Comparison of ENCODE assay signal across 20 cellular contexts in genomic region chr1:87386217-87386790, GRCh38. TPM values are rescaled to one million over a fixed set of nuclear protein-coding genes. Genes with fewer than 3 reads are reported as not detected.
DNase-seq lines count a peak whose midpoint lies in the region; ATAC-seq, FAIRE-seq and TF ChIP-seq lines count a peak whose summit lies in the region.
"Had no signal": no experiment of that assay in that cellular context is flagged by ENCODE, and none has a peak within 500 bp of the region (broad histone marks: within the 10 kb centered on the region; RNA-seq: fewer than 3 reads in every experiment).

No MANE protein-coding gene starts in this region.

- 6 to 62% (median 34%) methylated on average over 5 of the region's 5 CpGs for WGBS in small intestine, 3 donors

- H3K27me3 ChIP-seq in colonic mucosa (no peaks in the 10 kb centered on the region), small intestine (ENCODE audit: control insufficient read depth in 2 of 2, insufficient read depth in 2 of 2, low read length in 2 of 2) (no peaks in the 10 kb centered on the region)
- H3K27me3 ChIP-seq: BLaER1 had no signal

- H3K4me1 ChIP-seq in colonic mucosa (no peaks in the 10 kb centered on the region), small intestine (ENCODE audit: control insufficient read depth in 2 of 2, insufficient read depth in 1 of 2, low read depth in 1 of 2, low read length in 1 of 2) (peaks cover 0 to 3% of the 10 kb centered on the region in 2 donors)
- H3K4me1 ChIP-seq: BLaER1 had no signal

- intact Hi-C loops in colonic mucosa (cut with DNase I) = no loop called here

- peak overlapping the region; percentile 30 for H3K27ac ChIP-seq in 22Rv1
- peak overlapping the region; percentile 1 for H3K27ac ChIP-seq in colonic mucosa
- no peak overlapping the region for H3K27ac ChIP-seq in small intestine (ENCODE audit: low read depth in 1 of 2, low read length in 1 of 2)
- H3K27ac ChIP-seq: BLaER1 had no signal

- no peaks in the 10 kb centered on the region for H3K9me3 ChIP-seq in colonic mucosa
- H3K9me3 ChIP-seq in small intestine (ENCODE audit: control insufficient read depth, low read depth) = no peaks in the 10 kb centered on the region
- H3K9me3 ChIP-seq: BLaER1 had no signal

- no peak overlapping the region for H3K9ac ChIP-seq in colonic mucosa (ENCODE audit: low read depth in 2 of 2, low read length in 2 of 2)
- H3K9ac ChIP-seq: BLaER1 had no signal

- H3K36me3 ChIP-seq in colonic mucosa (no peaks in the 10 kb centered on the region), small intestine (ENCODE audit: control insufficient read depth in 2 of 2, insufficient read depth in 2 of 2, low read length in 2 of 2) (no peaks in the 10 kb centered on the region)
- H3K36me3 ChIP-seq: BLaER1 had no signal

- no peak for TF ChIP-seq CTCF in 22Rv1 (IDR thresholded peaks at IDR 0.05)
- no peak for TF ChIP-seq CTCF in LNCaP clone FGC (IDR thresholded peaks at IDR 0.05; ENCODE audit: control insufficient read depth, extremely low read depth, insufficient read depth)
- no peak for TF ChIP-seq CTCF in colonic mucosa (IDR thresholded peaks at IDR 0.05)

- no peak for ATAC-seq in HG03039 (IDR thresholded peaks at IDR 0.05; ENCODE audit: unreplicated experiment)
- ATAC-seq: CD8-positive, alpha-beta T cell; GM23338 had no signal

- DNase-seq in LNCaP clone FGC (ENCODE audit: low read depth) (peak; percentile 30), colonic mucosa (no peak), small intestine (peak; percentile 74), DMS114 treated with DMSO at 0.1 percent for 48 hours (lab: John Stamatoyannopoulos, UW; ENCODE audit: unreplicated experiment) (no peak), GDM1 (lab: John Stamatoyannopoulos, UW) (no peak)
- DNase-seq: 8988T; Calu3; CD8-positive, alpha-beta T cell; DMS53; DND-41; EL; HCEC 1CT; KG1 had no signal

- no peak for FAIRE-seq in small intestine (lab: Jason Lieb, UNC)
- FAIRE-seq: GM12892, GM18507, H54 had no signal

- no peak overlapping the region for H3K4me3 ChIP-seq in LNCaP clone FGC (ENCODE audit: low read depth, low read length)
- no peak overlapping the region for H3K4me3 ChIP-seq in colonic mucosa
- no peak overlapping the region for H3K4me3 ChIP-seq in small intestine (ENCODE audit: low read depth in 1 of 2, low read length in 2 of 2)
- H3K4me3 ChIP-seq: BLaER1, GM23338 had no signal

RNA-seq across cellular contexts. Expression of gene LMO4, which starts 57.6 kb away (rescaled TPM):
- total RNA-seq in colonic mucosa = 10 to 100 TPM; 23.6 to 24.1 TPM
- polyA plus RNA-seq in small intestine = 100 to 1,000 TPM in 2 of 3 donors, 10 to 100 TPM in 1; 66.4 to 162 (median 119) TPM

Comparison
In these comparisons a context has a peak if more than half of its experiments do, and no peak if none do; other contexts are left out.
1. H3K27ac ChIP-seq: peak in 22Rv1 (single experiment) and colonic mucosa (single experiment); none in small intestine (0 of 2).
2. DNase-seq: peak in LNCaP clone FGC (single experiment) and small intestine (single experiment); none in colonic mucosa (single experiment), DMS114 treated with DMSO at 0.1 percent for 48 hours (single experiment) and GDM1 (single experiment).